Comparison of ENCODE assay signal across 34 cellular contexts in the genomic region with DNA sequence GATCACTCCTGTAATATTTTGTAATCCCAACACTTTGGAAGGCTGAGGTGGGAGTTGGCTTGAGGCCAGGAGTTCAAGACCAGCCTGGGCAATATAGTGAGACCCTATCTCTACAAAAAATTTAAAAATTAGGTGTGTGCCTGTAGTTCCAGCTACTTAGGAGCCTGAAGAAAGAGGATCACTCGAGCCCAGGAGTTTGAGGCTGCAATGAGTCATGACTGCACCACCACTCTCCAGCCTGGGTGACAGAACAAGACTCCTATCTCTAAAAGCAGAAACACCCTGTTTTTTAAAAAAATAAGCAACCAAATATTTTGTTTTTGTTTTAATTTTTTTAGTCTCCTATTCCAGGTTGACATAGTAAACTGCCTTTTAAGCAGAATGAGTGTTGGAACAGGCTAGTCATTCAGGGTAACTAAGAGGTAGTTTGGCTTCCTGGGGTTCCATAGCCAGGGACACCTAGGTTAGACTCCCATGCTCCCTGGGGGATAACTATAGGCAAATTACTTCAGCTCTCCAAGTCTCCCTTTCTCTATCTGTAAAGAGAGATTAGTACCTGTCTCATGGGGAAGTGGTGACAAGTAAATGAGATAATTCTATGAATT.
DNase-seq lines count a peak whose midpoint lies in the region; ATAC-seq and TF ChIP-seq lines count a peak whose summit lies in the region.
"Had no signal": no experiment of that assay in that cellular context is flagged by ENCODE, and none has a peak within 500 bp of the region (broad histone marks: within the 10 kb centered on the region; RNA-seq: fewer than 3 reads in every experiment).

No MANE protein-coding gene starts in this region.

- no peak for TF ChIP-seq CTCF in GM23338 (conservative IDR thresholded peaks at IDR 0.05; ENCODE audit: low read depth in 2 of 2)
- no peak for TF ChIP-seq CTCF in fibroblast of mammary gland (conservative IDR thresholded peaks at IDR 0.05; ENCODE audit: control insufficient read depth, insufficient read depth, low read depth, low read length)
- no peak for TF ChIP-seq CTCF in Peyer's patch (IDR thresholded peaks at IDR 0.05)

- H3K27ac Mint-ChIP-seq in GM23338 = no peak overlapping the region
- H3K27ac Mint-ChIP-seq: activated naive CD8-positive, alpha-beta T cell treated with anti-CD3 and anti-CD28 coated beads, Interleukin-2, amount 50 U/mL, for 24 hours; stimulated activated naive B cell treated with anti-CD40 and anti-IgM and Interleukin-4, amounts not matched to agents 10 μg/mL and 1 μg/mL and 100 μg/mL, for 72 hours; T-cell had no signal

- H3F3A ChIP-seq in GM23338 (replicated peaks; ENCODE audit: low read depth) = no peaks in the 10 kb centered on the region

- H3K27me3 ChIP-seq in GM23338 (ENCODE audit: insufficient read depth) (no peaks in the 10 kb centered on the region), Peyer's patch (no peaks in the 10 kb centered on the region)
- H3K27me3 ChIP-seq: colonic mucosa, esophagus muscularis mucosa, gastroesophageal sphincter, pancreas, SJSA1, uterus had no signal

- H3K9me2 ChIP-seq in GM23338 (ENCODE audit: insufficient read depth) = no peaks in the 10 kb centered on the region

- H3K4me3 ChIP-seq in GM23338 = no peak overlapping the region
- H3K4me3 ChIP-seq in fibroblast of mammary gland (ENCODE audit: control insufficient read depth, low read depth, low read length) = no peak overlapping the region
- H3K4me3 ChIP-seq in Peyer's patch = no peak overlapping the region
- H3K4me3 ChIP-seq: colonic mucosa, esophagus muscularis mucosa, gastroesophageal sphincter, HAP-1, mucosa of descending colon, pancreas, SJSA1, uterus had no signal

- no peaks in the 10 kb centered on the region for H4K20me1 ChIP-seq in GM23338 (replicated peaks; ENCODE audit: insufficient read depth)

- H3K27me3 Mint-ChIP-seq in GM23338 (ENCODE audit: insufficient read depth, low read depth, poor library complexity) = no peaks in the 10 kb centered on the region
- H3K27me3 Mint-ChIP-seq: activated naive CD8-positive, alpha-beta T cell treated with anti-CD3 and anti-CD28 coated beads, Interleukin-2, amount 50 U/mL, for 24 hours; stimulated activated naive B cell treated with anti-CD40 and anti-IgM and Interleukin-4, amounts not matched to agents 10 μg/mL and 1 μg/mL and 100 μg/mL, for 72 hours had no signal

- peaks cover 29% of the 10 kb centered on the region for H3K4me1 ChIP-seq in GM23338 (ENCODE audit: insufficient read depth)
- H3K4me1 ChIP-seq in Peyer's patch = no peaks in the 10 kb centered on the region
- H3K4me1 ChIP-seq: colonic mucosa, HAP-1, pancreas, uterus had no signal

- no peaks in the 10 kb centered on the region for H3K9me3 ChIP-seq in Peyer's patch
- H3K9me3 ChIP-seq: colonic mucosa, esophagus muscularis mucosa, gastroesophageal sphincter, HAP-1, mucosa of descending colon, pancreas, SJSA1, uterus had no signal

- peak; percentile 27 for DNase-seq in Daoy (ENCODE audit: low read depth)
- no peak for DNase-seq in GM23338 (ENCODE audit: low spot score)
- peak; percentile 49 for DNase-seq in RPMI7951 (ENCODE audit: low read depth)
- peak; percentile 17 for DNase-seq in fibroblast of mammary gland (ENCODE audit: low read depth)
- no peak for DNase-seq in activated CD4-positive, alpha-beta T cell treated with anti-CD3 and anti-CD28 coated beads for 4 hours
- DNase-seq in Peyer's patch = no peak
- DNase-seq in activated CD4-positive, alpha-beta T cell treated with anti-CD3 and anti-CD28 coated beads, Interleukin-2, amount 50 U/mL, for 48 hours = no peak
- DNase-seq: activated CD8-positive, alpha-beta memory T cell treated with anti-CD3 and anti-CD28 coated beads for 24 hours; activated gamma-delta T cell; activated naive CD8-positive, alpha-beta T cell treated with anti-CD3 and anti-CD28 coated beads, Interleukin-2, amount 50 U/mL, for 24 hours; activated T-cell treated with anti-CD3 and anti-CD28 coated beads, Interleukin-2, amount 50 U/mL, for 1 hour; colonic mucosa; GDM1; hippocampal formation; mucosa of descending colon; NCI-H1092 treated with DMSO at 0.1 percent for 48 hours; NCI-H2029; NCI-H446; right cardiac atrium; stimulated activated CD4-positive, alpha-beta T cell treated with anti-CD3 and anti-CD28 coated beads, Interleukin-12 subunit alpha, Interleukin-12 subunit beta, amount 100 ng/mL, for 4 hours; stimulated activated CD4-positive, alpha-beta T cell treated with anti-CD3 and anti-CD28 coated beads, Interleukin-4, amount 100 ng/mL, for 24 hours; stimulated activated naive B cell treated with anti-CD40 and anti-IgM and Interleukin-4, amounts not matched to agents 10 μg/mL and 1 μg/mL and 100 μg/mL, for 72 hours; T-cell; uterus had no signal

- TF ChIP-seq POLR2A in Peyer's patch (IDR thresholded peaks at IDR 0.05) = no peak

- H3K4me1 Mint-ChIP-seq in GM23338 = peaks cover 35% of the 10 kb centered on the region
- H3K4me1 Mint-ChIP-seq: activated naive CD8-positive, alpha-beta T cell treated with anti-CD3 and anti-CD28 coated beads, Interleukin-2, amount 50 U/mL, for 24 hours; stimulated activated naive B cell treated with anti-CD40 and anti-IgM and Interleukin-4, amounts not matched to agents 10 μg/mL and 1 μg/mL and 100 μg/mL, for 72 hours; T-cell had no signal

- peak; percentile 26; the same call in 1 of the 3 replicates for ATAC-seq in GM23338
- ATAC-seq in GM19351 (IDR thresholded peaks at IDR 0.05; ENCODE audit: unreplicated experiment) = no peak
- ATAC-seq: activated naive CD8-positive, alpha-beta T cell treated with anti-CD3 and anti-CD28 coated beads, Interleukin-2, amount 50 U/mL, for 24 hours; gastroesophageal sphincter; mucosa of descending colon; Panc1; right cardiac atrium; T-cell had no signal

- H3K4me3 Mint-ChIP-seq in GM23338 = no peak overlapping the region
- H3K4me3 Mint-ChIP-seq: activated naive CD8-positive, alpha-beta T cell treated with anti-CD3 and anti-CD28 coated beads, Interleukin-2, amount 50 U/mL, for 24 hours; nephron; stimulated activated naive B cell treated with anti-CD40 and anti-IgM and Interleukin-4, amounts not matched to agents 10 μg/mL and 1 μg/mL and 100 μg/mL, for 72 hours; T-cell had no signal

- H3K4me2 ChIP-seq in GM23338 = no peak overlapping the region

- H2AFZ ChIP-seq in GM23338 = no peak overlapping the region

- no peaks in the 10 kb centered on the region for H3K79me2 ChIP-seq in GM23338 (replicated peaks; ENCODE audit: insufficient read depth)

- H3K27ac ChIP-seq in GM23338 (ENCODE audit: low read depth) = no peak overlapping the region
- H3K27ac ChIP-seq in Peyer's patch = no peak overlapping the region
- H3K27ac ChIP-seq: colonic mucosa, esophagus muscularis mucosa, gastroesophageal sphincter, HL-60, pancreas, SJSA1, uterus had no signal

- H3K36me3 ChIP-seq in GM23338 (ENCODE audit: insufficient read depth) = no peaks in the 10 kb centered on the region
- H3K36me3 ChIP-seq in Peyer's patch = no peaks in the 10 kb centered on the region
- H3K36me3 ChIP-seq: colonic mucosa, esophagus muscularis mucosa, gastroesophageal sphincter, HAP-1, pancreas, SJSA1, uterus had no signal

- H3K36me3 Mint-ChIP-seq in GM23338 (ENCODE audit: low read depth) = no peaks in the 10 kb centered on the region
- H3K36me3 Mint-ChIP-seq: brain; stimulated activated naive B cell treated with anti-CD40 and anti-IgM and Interleukin-4, amounts not matched to agents 10 μg/mL and 1 μg/mL and 100 μg/mL, for 72 hours had no signal

- no peaks in the 10 kb centered on the region for H3K9me3 Mint-ChIP-seq in GM23338
- H3K9me3 Mint-ChIP-seq: activated naive CD8-positive, alpha-beta T cell treated with anti-CD3 and anti-CD28 coated beads, Interleukin-2, amount 50 U/mL, for 24 hours; brain; nephron; stimulated activated naive B cell treated with anti-CD40 and anti-IgM and Interleukin-4, amounts not matched to agents 10 μg/mL and 1 μg/mL and 100 μg/mL, for 72 hours; T-cell had no signal

TF ChIP-seq in GM23338, 12 proteins besides CTCF, POLR2A, EP300 and RAD21 (continues in another document):
- TF ChIP-seq EZH2 (IDR thresholded peaks at IDR 0.05; ENCODE audit: low read depth, unreplicated experiment) (no peak), JUNB (IDR thresholded peaks at IDR 0.05; ENCODE audit: unreplicated experiment) (no peak), ZNF331 (CRISPR knock-in tag; IDR thresholded peaks at IDR 0.05; ENCODE audit: low read depth) (no peak)
- TF ChIP-seq, protein P1, sequence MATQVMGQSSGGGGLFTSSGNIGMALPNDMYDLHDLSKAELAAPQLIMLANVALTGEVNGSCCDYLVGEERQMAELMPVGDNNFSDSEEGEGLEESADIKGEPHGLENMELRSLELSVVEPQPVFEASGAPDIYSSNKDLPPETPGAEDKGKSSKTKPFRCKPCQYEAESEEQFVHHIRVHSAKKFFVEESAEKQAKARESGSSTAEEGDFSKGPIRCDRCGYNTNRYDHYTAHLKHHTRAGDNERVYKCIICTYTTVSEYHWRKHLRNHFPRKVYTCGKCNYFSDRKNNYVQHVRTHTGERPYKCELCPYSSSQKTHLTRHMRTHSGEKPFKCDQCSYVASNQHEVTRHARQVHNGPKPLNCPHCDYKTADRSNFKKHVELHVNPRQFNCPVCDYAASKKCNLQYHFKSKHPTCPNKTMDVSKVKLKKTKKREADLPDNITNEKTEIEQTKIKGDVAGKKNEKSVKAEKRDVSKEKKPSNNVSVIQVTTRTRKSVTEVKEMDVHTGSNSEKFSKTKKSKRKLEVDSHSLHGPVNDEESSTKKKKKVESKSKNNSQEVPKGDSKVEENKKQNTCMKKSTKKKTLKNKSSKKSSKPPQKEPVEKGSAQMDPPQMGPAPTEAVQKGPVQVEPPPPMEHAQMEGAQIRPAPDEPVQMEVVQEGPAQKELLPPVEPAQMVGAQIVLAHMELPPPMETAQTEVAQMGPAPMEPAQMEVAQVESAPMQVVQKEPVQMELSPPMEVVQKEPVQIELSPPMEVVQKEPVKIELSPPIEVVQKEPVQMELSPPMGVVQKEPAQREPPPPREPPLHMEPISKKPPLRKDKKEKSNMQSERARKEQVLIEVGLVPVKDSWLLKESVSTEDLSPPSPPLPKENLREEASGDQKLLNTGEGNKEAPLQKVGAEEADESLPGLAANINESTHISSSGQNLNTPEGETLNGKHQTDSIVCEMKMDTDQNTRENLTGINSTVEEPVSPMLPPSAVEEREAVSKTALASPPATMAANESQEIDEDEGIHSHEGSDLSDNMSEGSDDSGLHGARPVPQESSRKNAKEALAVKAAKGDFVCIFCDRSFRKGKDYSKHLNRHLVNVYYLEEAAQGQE (IDR thresholded peaks at IDR 0.05; ENCODE audit: unreplicated experiment) = no peak

Comparison
In these comparisons a context has a peak if more than half of its experiments do, and no peak if none do; other contexts are left out.
1. DNase-seq: peak in Daoy (single experiment), RPMI7951 (single experiment) and fibroblast of mammary gland (single experiment); none in GM23338 (single experiment), activated CD4-positive, alpha-beta T cell treated with anti-CD3 and anti-CD28 coated beads for 4 hours (0 of 2), Peyer's patch (0 of 3) and activated CD4-positive, alpha-beta T cell treated with anti-CD3 and anti-CD28 coated beads, Interleukin-2, amount 50 U/mL, for 48 hours (0 of 2).